Comparison of ENCODE assay signal across 8 cellular contexts in the genomic region with DNA sequence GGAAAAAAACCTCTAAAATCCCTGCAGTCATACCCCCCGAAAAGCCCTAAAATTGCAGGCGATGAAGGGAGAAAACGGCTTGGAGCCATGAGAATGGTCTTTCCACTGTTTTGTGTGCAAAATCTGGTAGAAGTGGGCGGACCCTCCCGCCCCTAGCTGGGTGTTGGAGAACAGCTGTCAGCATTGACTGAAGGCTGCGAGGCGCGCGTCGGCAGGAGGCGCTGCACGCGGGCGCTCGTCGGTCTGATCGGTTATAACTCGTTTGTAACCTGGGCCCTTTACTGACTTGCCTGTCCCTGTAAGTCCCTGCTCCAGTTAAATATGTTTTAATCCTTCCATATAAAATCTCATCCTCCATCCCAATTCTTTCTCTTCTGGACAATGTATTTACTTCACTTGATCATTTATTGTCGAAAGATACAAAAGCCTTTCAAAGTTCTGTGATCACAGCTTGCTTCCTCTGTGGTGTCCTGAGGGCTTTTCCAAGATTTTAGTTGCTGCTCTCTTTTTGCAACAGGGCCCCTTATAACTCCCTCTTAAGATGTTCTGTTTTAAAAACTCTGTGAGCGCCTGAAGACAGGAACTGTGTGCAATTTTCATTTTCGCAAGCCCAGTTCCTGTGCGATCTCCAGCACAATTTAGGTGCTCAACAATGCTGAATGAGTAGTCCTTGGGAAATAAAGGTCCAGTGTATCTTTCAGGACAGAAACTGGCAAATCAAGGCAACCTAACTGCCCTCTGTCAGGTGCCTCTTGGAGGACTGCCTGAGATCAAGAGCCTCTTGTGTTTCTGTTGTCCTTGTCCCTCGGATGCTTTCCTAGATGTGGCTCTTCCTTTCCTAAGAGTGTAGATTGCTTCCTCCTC. TPM values are rescaled to one million over a fixed set of nuclear protein-coding genes. Genes with fewer than 3 reads are reported as not detected.
DNase-seq lines count a peak whose midpoint lies in the region; ATAC-seq, FAIRE-seq and TF ChIP-seq lines count a peak whose summit lies in the region.

No MANE protein-coding gene starts in this region.

- H3K9ac ChIP-seq in keratinocyte (ENCODE audit: control insufficient read depth, extremely low read depth, insufficient read depth, low read length), result peak overlapping the region; percentile 68

- peak overlapping the region; percentile 97 for H2AFZ ChIP-seq in keratinocyte (ENCODE audit: control insufficient read depth, low read length)

- dilution Hi-C loops in keratinocyte (cut with MboI; ENCODE audit: extremely low pct_ligation_motif_present, low sequenced_read_pairs), result loop anchor here (25.0 kb wide), 1 partner anchor 109 kb away; no protein-coding TSS in a partner anchor

- TF ChIP-seq CTCF in activated B cell treated with CpG ODN at 0.5 μM for 24 hours (IDR thresholded peaks at IDR 0.05) (no peak), keratinocyte (optimal IDR thresholded peaks at IDR 0.05 in 1 of 3, IDR thresholded peaks at IDR 0.05 in 1 of 3, conservative IDR thresholded peaks at IDR 0.05 in 1 of 3; ENCODE audit: extremely low read depth in 1 of 3, insufficient read depth in 2 of 3, low read length in 3 of 3) (peak; percentile 94 to 97 (median 97))

- DNase-seq in GM12891 (ENCODE audit: insufficient read length, low spot score) (no peak), NCI-H2227 treated with DMSO at 0.1 percent for 48 hours (lab: John Stamatoyannopoulos, UW) (peak; percentile 80), activated B cell treated with CpG ODN at 0.5 μM for 24 hours (peak; percentile 48), keratinocyte (ENCODE audit: low read depth, low spot score) (no peak), HuH-7.5 (ENCODE audit: low spot score) (no peak)
- peak; percentile 83 for DNase-seq in central memory CD4-positive, alpha-beta T cell
- peak; percentile 62 to 73 for DNase-seq in stimulated activated CD4-positive, alpha-beta T cell treated with anti-CD3 and anti-CD28 coated beads, Interleukin-15, amount 100 ng/mL, for 1 hour (ENCODE audit: low read depth in 1 of 2, low spot score in 1 of 2)

- peaks cover 38% of the 10 kb centered on the region for H3K79me2 ChIP-seq in keratinocyte (ENCODE audit: control insufficient read depth, insufficient read depth, low read length)

- peak; percentile 35 for ATAC-seq in HG03095 (IDR thresholded peaks at IDR 0.05; ENCODE audit: unreplicated experiment)
- ATAC-seq in activated B cell treated with CpG ODN at 0.5 μM for 24 hours (ENCODE audit: low read depth), result peak; percentile 59

- intact Hi-C loops in activated B cell treated with CpG ODN at 0.5 μM for 24 hours (cut with micrococcal nuclease), result loop anchor here (1.0 to 10.0 kb wide), 10 partner anchors 23 to 521 kb away; partner anchors contain the start of genes ATL2, DHX57, GEMIN6 and MORN2

- H3K27ac Mint-ChIP-seq in activated B cell treated with CpG ODN at 0.5 μM for 24 hours, result peak overlapping the region; percentile 65

- FAIRE-seq in GM12891 (lab: Jason Lieb, UNC) (peak; percentile 92), keratinocyte (lab: Jason Lieb, UNC) (no peak)

- H4K20me1 ChIP-seq in keratinocyte (ENCODE audit: control insufficient read depth, extremely low read depth, insufficient read depth, low read length), result no peaks in the 10 kb centered on the region

- peaks cover 23% of the 10 kb centered on the region for H3K4me1 ChIP-seq in keratinocyte (ENCODE audit: control insufficient read depth, extremely low read depth, insufficient read depth, low read length)

- no peaks in the 10 kb centered on the region for H3K36me3 ChIP-seq in keratinocyte (ENCODE audit: control insufficient read depth in 2 of 2, extremely low read depth in 1 of 2, insufficient read depth in 2 of 2, low read length in 2 of 2)

- no peak for TF ChIP-seq POLR2A in GM12891 (IDR thresholded peaks at IDR 0.05; ENCODE audit: low read depth, low read length)

- H3K27ac ChIP-seq in keratinocyte (ENCODE audit: control insufficient read depth, insufficient read depth, low read length), result no peak overlapping the region

- peaks cover 21% of the 10 kb centered on the region for H3K4me1 Mint-ChIP-seq in activated B cell treated with CpG ODN at 0.5 μM for 24 hours

- no peaks in the 10 kb centered on the region for H3K27me3 ChIP-seq in keratinocyte (ENCODE audit: control insufficient read depth, extremely low read depth, insufficient read depth, low read length)

- no peaks in the 10 kb centered on the region for H3K9me3 Mint-ChIP-seq in activated B cell treated with CpG ODN at 0.5 μM for 24 hours

- no peaks in the 10 kb centered on the region for H3K9me1 ChIP-seq in keratinocyte (ENCODE audit: control insufficient read depth, extremely low read depth, insufficient read depth, low read length)

- peaks cover 2% of the 10 kb centered on the region for H3K36me3 Mint-ChIP-seq in activated B cell treated with CpG ODN at 0.5 μM for 24 hours (ENCODE audit: low read depth)

- H3K4me2 ChIP-seq in keratinocyte (ENCODE audit: control insufficient read depth, extremely low read depth, insufficient read depth, low read depth, low read length), result peak overlapping the region; percentile 97

- H3K4me3 ChIP-seq in keratinocyte (ENCODE audit: control insufficient read depth in 2 of 3, extremely low read depth in 1 of 3, insufficient read depth in 2 of 3, low read depth in 1 of 3, low read length in 3 of 3), result peak overlapping the region; percentile 86 to 93 (median 90)

- POLR2A ChIA-PET in activated B cell treated with CpG ODN at 0.5 μM for 24 hours (lab: Charles Lee), result interaction anchor here (0.8 to 5.0 kb wide), 2 partner anchors 63 to 148 kb away, joined by 3 to 39 read pairs; partner anchors contain the start of gene SRSF7

- no peaks in the 10 kb centered on the region for H3K9me3 ChIP-seq in keratinocyte (ENCODE audit: control insufficient read depth, low read depth, low read length)

- CTCF ChIA-PET in activated B cell treated with CpG ODN at 0.5 μM for 24 hours (lab: Charles Lee), result interaction anchor here (0.7 to 2.6 kb wide), 12 partner anchors 9 to 148 kb away, joined by 3 to 11 read pairs (median 4); partner anchors contain the start of genes GALM and SRSF7

- H3K27me3 Mint-ChIP-seq in activated B cell treated with CpG ODN at 0.5 μM for 24 hours, result peaks cover 37% of the 10 kb centered on the region

- peak overlapping the region; percentile 89 for H3K4me3 Mint-ChIP-seq in activated B cell treated with CpG ODN at 0.5 μM for 24 hours

TF ChIP-seq in GM12891, 5 proteins besides CTCF, POLR2A, EP300 and RAD21:
- TF ChIP-seq POU2F2 (IDR thresholded peaks at IDR 0.05; ENCODE audit: low read depth, low read length), result peak; percentile 56; the same call in 1 of the 2 replicates
- TF ChIP-seq POLR2AphosphoS5 (IDR thresholded peaks at IDR 0.05; ENCODE audit: low read depth, low read length), result no peak

RNA-seq across cellular contexts. Expression of gene HNRNPLL, which starts 0.9 kb away (rescaled TPM):
- 30.7 TPM for polyA plus RNA-seq in GM12891 (2012; ENCODE audit: low read depth, missing spikeins)
- 8.6 and 8.8 TPM in 2 replicates for total RNA-seq in activated B cell treated with CpG ODN at 0.5 μM for 24 hours
- polyA plus RNA-seq in keratinocyte, result 17.8 to 53.8 TPM (median 30.6 TPM) in 3 replicates
- polyA plus RNA-seq in keratinocyte (2011; ENCODE audit: low read depth), result 11.8 TPM
- polyA plus RNA-seq in keratinocyte (2011; cell fraction: cytosol; rRNA removed), result 15.8 and 35.3 TPM in 2 replicates
- polyA plus RNA-seq in keratinocyte (2011; cell fraction: nucleus; rRNA removed), result 26.2 and 31.7 TPM in 2 replicates
- polyA plus RNA-seq in keratinocyte (2012; ENCODE audit: low replicate concordance), result 16.5 and 27.9 TPM in 2 replicates
- polyA minus RNA-seq in keratinocyte, result 3.2 to 49.0 TPM (median 23.1 TPM) in 3 replicates
- 20.0 TPM for polyA minus RNA-seq in keratinocyte (2011; cell fraction: cytosol; rRNA and poly(A)+ RNA removed)
- 14.8 and 34.1 TPM in 2 replicates for polyA minus RNA-seq in keratinocyte (2011; cell fraction: nucleus; rRNA and poly(A)+ RNA removed)

Comparison
In these comparisons a context has a peak if more than half of its experiments do, and no peak if none do; other contexts are left out.
1. DNase-seq: peak in NCI-H2227 treated with DMSO at 0.1 percent for 48 hours (single experiment), activated B cell treated with CpG ODN at 0.5 μM for 24 hours (single experiment), central memory CD4-positive, alpha-beta T cell (single experiment) and stimulated activated CD4-positive, alpha-beta T cell treated with anti-CD3 and anti-CD28 coated beads, Interleukin-15, amount 100 ng/mL, for 1 hour (2 of 2); none in GM12891 (single experiment), keratinocyte (single experiment) and HuH-7.5 (single experiment).